In genomic region chr2:47401789-47402554, GRCh38 we compare ENCODE assay signal across 8 cellular contexts. TPM values are rescaled to one million over a fixed set of nuclear protein-coding genes. Genes with fewer than 3 reads are reported as not detected.
DNase-seq lines count a peak whose midpoint lies in the region; ATAC-seq and TF ChIP-seq lines count a peak whose summit lies in the region.

No MANE protein-coding gene starts in this region.

- CTCF ChIA-PET in activated naive CD4-positive, alpha-beta T cell treated with anti-CD3 and anti-CD28 coated beads for 36 hours (lab: Charles Lee) = interaction anchor here (1.0 kb wide), 1 partner anchor 14 kb away, joined by 8 read pairs; no protein-coding TSS in a partner anchor

- WGBS in thyroid gland, 2 donors = 53 to 56% methylated on average over 36 of the region's 36 CpGs

- H3K4me3 ChIP-seq in left lung = peak overlapping the region; percentile 96 to 98
- peak overlapping the region; percentile 6 to 77 (median 69) for H3K4me3 ChIP-seq in thyroid gland (replicated peaks in 1 of 3)

- H3K27me3 ChIP-seq in left lung = no peaks in the 10 kb centered on the region
- no peaks in the 10 kb centered on the region for H3K27me3 ChIP-seq in thyroid gland

- ATAC-seq in activated naive CD8-positive, alpha-beta T cell treated with anti-CD3 and anti-CD28 coated beads, Interleukin-2, amount 10 ng/mL, durations not matched to agents 7 days and 5 days (ENCODE audit: low read depth) = no peak
- no peak for ATAC-seq in left lung
- ATAC-seq in HG02938 (IDR thresholded peaks at IDR 0.05; ENCODE audit: unreplicated experiment) = no peak

- H3K4me1 Mint-ChIP-seq in activated naive CD4-positive, alpha-beta T cell treated with anti-CD3 and anti-CD28 coated beads for 36 hours (ENCODE audit: low read depth) = peaks cover 30% of the 10 kb centered on the region
- peaks cover 18% of the 10 kb centered on the region for H3K4me1 Mint-ChIP-seq in activated naive CD8-positive, alpha-beta T cell treated with anti-CD3 and anti-CD28 coated beads, Interleukin-2, amount 10 ng/mL, durations not matched to agents 7 days and 5 days

- no peak for DNase-seq in activated naive CD4-positive, alpha-beta T cell treated with anti-CD3 and anti-CD28 coated beads for 36 hours
- DNase-seq in activated naive CD4-positive, alpha-beta T cell (lab: John Stamatoyannopoulos, UW) = no peak
- no peak for DNase-seq in activated naive CD8-positive, alpha-beta T cell treated with anti-CD3 and anti-CD28 coated beads, Interleukin-2, amount 10 ng/mL, durations not matched to agents 7 days and 5 days
- DNase-seq in left lung (no peak), thyroid gland (no peak), NOMO-1 (lab: John Stamatoyannopoulos, UW; ENCODE audit: unreplicated experiment in 2 of 2) (no peak)
- no peak for DNase-seq in stimulated activated CD4-positive, alpha-beta T cell treated with anti-CD3 and anti-CD28 coated beads, Interleukin-2, amount 100 ng/mL, for 48 hours

- H3K4me1 ChIP-seq in left lung (peaks cover 8 to 19% of the 10 kb centered on the region in 2 donors), thyroid gland (peaks cover 6 to 17% of the 10 kb centered on the region in 2 donors)

- POLR2A ChIA-PET in activated naive CD8-positive, alpha-beta T cell treated with anti-CD3 and anti-CD28 coated beads, Interleukin-2, amount 10 ng/mL, durations not matched to agents 7 days and 5 days (lab: Charles Lee) = interaction anchor here (0.7 to 2.6 kb wide), 8 partner anchors 15 to 1791 kb away, joined by 3 to 15 read pairs (median 3); partner anchors contain the start of genes MSH6 and SRBD1

- H3K9me3 ChIP-seq in left lung (no peaks in the 10 kb centered on the region), thyroid gland (no peaks in the 10 kb centered on the region)

- H3K27ac Mint-ChIP-seq in activated naive CD4-positive, alpha-beta T cell treated with anti-CD3 and anti-CD28 coated beads for 36 hours = peak overlapping the region; percentile 97
- H3K27ac Mint-ChIP-seq in activated naive CD8-positive, alpha-beta T cell treated with anti-CD3 and anti-CD28 coated beads, Interleukin-2, amount 10 ng/mL, durations not matched to agents 7 days and 5 days = peak overlapping the region; percentile 96

- no peaks in the 10 kb centered on the region for H3K27me3 Mint-ChIP-seq in activated naive CD4-positive, alpha-beta T cell treated with anti-CD3 and anti-CD28 coated beads for 36 hours (ENCODE audit: low read depth)
- no peaks in the 10 kb centered on the region for H3K27me3 Mint-ChIP-seq in activated naive CD8-positive, alpha-beta T cell treated with anti-CD3 and anti-CD28 coated beads, Interleukin-2, amount 10 ng/mL, durations not matched to agents 7 days and 5 days

- intact Hi-C loops in activated naive CD4-positive, alpha-beta T cell treated with anti-CD3 and anti-CD28 coated beads for 36 hours (cut with micrococcal nuclease) = loop anchor here (2.0 to 5.0 kb wide), 3 partner anchors 365 to 485 kb away; partner anchors contain the start of gene MCFD2
- intact Hi-C loops in left lung (cut with DNase I) (no loop called here), thyroid gland (cut with DNase I) (no loop called here)

- TF ChIP-seq POLR2A in thyroid gland (IDR thresholded peaks at IDR 0.05) = no peak

- peak overlapping the region; percentile 90 for H3K4me3 Mint-ChIP-seq in activated naive CD4-positive, alpha-beta T cell treated with anti-CD3 and anti-CD28 coated beads for 36 hours
- peak overlapping the region; percentile 99 for H3K4me3 Mint-ChIP-seq in activated naive CD8-positive, alpha-beta T cell treated with anti-CD3 and anti-CD28 coated beads, Interleukin-2, amount 10 ng/mL, durations not matched to agents 7 days and 5 days

- H3K27ac ChIP-seq in left lung (no peak overlapping the region), thyroid gland (peak overlapping the region in 2 of 3 donors; percentile 27 to 41)

- no peaks in the 10 kb centered on the region for H3K9me3 Mint-ChIP-seq in activated naive CD4-positive, alpha-beta T cell treated with anti-CD3 and anti-CD28 coated beads for 36 hours
- peaks cover 2% of the 10 kb centered on the region for H3K9me3 Mint-ChIP-seq in activated naive CD8-positive, alpha-beta T cell treated with anti-CD3 and anti-CD28 coated beads, Interleukin-2, amount 10 ng/mL, durations not matched to agents 7 days and 5 days

- H3K36me3 ChIP-seq in left lung (no peaks in the 10 kb centered on the region), thyroid gland (no peaks in the 10 kb centered on the region)

- H3K36me3 Mint-ChIP-seq in activated naive CD4-positive, alpha-beta T cell treated with anti-CD3 and anti-CD28 coated beads for 36 hours (ENCODE audit: low read depth) = peaks cover 20% of the 10 kb centered on the region
- H3K36me3 Mint-ChIP-seq in activated naive CD8-positive, alpha-beta T cell treated with anti-CD3 and anti-CD28 coated beads, Interleukin-2, amount 10 ng/mL, durations not matched to agents 7 days and 5 days = peaks cover 18% of the 10 kb centered on the region

- TF ChIP-seq CTCF in left lung (IDR thresholded peaks at IDR 0.05) (no peak), thyroid gland (IDR thresholded peaks at IDR 0.05) (no peak)

RNA-seq across cellular contexts. Expression of gene MSH2, which starts 1.0 kb away (rescaled TPM):
- total RNA-seq in activated naive CD4-positive, alpha-beta T cell treated with anti-CD3 and anti-CD28 coated beads for 36 hours = 10 to 100 TPM; 42.7 to 43.3 TPM
- 10 to 100 TPM; 43.9 to 46.8 TPM for total RNA-seq in activated naive CD8-positive, alpha-beta T cell treated with anti-CD3 and anti-CD28 coated beads, Interleukin-2, amount 10 ng/mL, durations not matched to agents 7 days and 5 days
- total RNA-seq in left lung = 10 to 100 TPM; 16.2 to 19.5 TPM
- total RNA-seq in thyroid gland = 10 to 100 TPM; 21.7 to 28.4 (median 24.3) TPM

RNA-seq across cellular contexts. Expression of gene EPCAM, which starts 32.9 kb away (rescaled TPM):
- under 1 TPM; 0.17 to 0.30 TPM for total RNA-seq in activated naive CD4-positive, alpha-beta T cell treated with anti-CD3 and anti-CD28 coated beads for 36 hours
- not detected for total RNA-seq in activated naive CD8-positive, alpha-beta T cell treated with anti-CD3 and anti-CD28 coated beads, Interleukin-2, amount 10 ng/mL, durations not matched to agents 7 days and 5 days
- 100 to 1,000 TPM; 135 to 201 TPM for total RNA-seq in left lung
- total RNA-seq in thyroid gland = 100 to 1,000 TPM; 162 to 220 (median 183) TPM

Comparison
In these comparisons a context has a peak if more than half of its experiments do, and no peak if none do; other contexts are left out.
1. H3K27ac ChIP-seq: peak in thyroid gland (2 of 3); none in left lung (0 of 2).
2. RNA of gene EPCAM, which starts 32.9 kb away (total RNA-seq): 135 to 201 TPM in left lung and 162 to 220 TPM in thyroid gland; 0.17 to 0.30 TPM in activated naive CD4-positive, alpha-beta T cell treated with anti-CD3 and anti-CD28 coated beads for 36 hours and not detected in activated naive CD8-positive, alpha-beta T cell treated with anti-CD3 and anti-CD28 coated beads, Interleukin-2, amount 10 ng/mL, durations not matched to agents 7 days and 5 days; every median in the first group is over 100 times any median in the second.